Comparison of ENCODE assay signal across 21 cellular contexts in genomic region chr12:102535306-102535705, GRCh38. TPM values are rescaled to one million over a fixed set of nuclear protein-coding genes. Genes with fewer than 3 reads are reported as not detected.
"Had no signal": no experiment of that assay in that cellular context is flagged by ENCODE, and none has a peak within 500 bp of the region (broad histone marks: within the 10 kb centered on the region; RNA-seq: fewer than 3 reads in every experiment).

No MANE protein-coding gene starts in this region.

- H3K9me3 Mint-ChIP-seq: endodermal cell; neural progenitor cell; stimulated activated naive CD8-positive, alpha-beta T cell treated with anti-CD3 and anti-CD28 coated beads, Interleukin-15, Interleukin-2, amounts not matched to agents 100 ng/mL and 50 ng/mL, for 24 hours had no signal

- ATAC-seq: foreskin keratinocyte, psoas muscle, right cardiac atrium had no signal

- H3K27ac ChIP-seq: cardiac muscle cell, epithelial cell of prostate, foreskin keratinocyte, left ventricle myocardium inferior, neural progenitor cell, ovary, psoas muscle, tibial nerve, WERI-Rb-1 had no signal

- H3K4me1 ChIP-seq: foreskin keratinocyte, left ventricle myocardium inferior, neural progenitor cell, psoas muscle, tibial nerve had no signal

- DNase-seq: activated CD4-positive, alpha-beta T cell treated with anti-CD3 and anti-CD28 coated beads, Interleukin-2, amount 50 U/mL, for 48 hours; amniotic stem cell; foreskin keratinocyte; glutamatergic neuron; hypothalamus; left ventricle myocardium inferior; mammary epithelial cell; ovary; psoas muscle; right cardiac atrium; T-helper 1 cell; T1000; WERI-Rb-1 had no signal

- H3K27me3 ChIP-seq: cardiac muscle cell, foreskin keratinocyte, neural progenitor cell, ovary, tibial nerve had no signal

- H3K9me3 ChIP-seq: left ventricle myocardium inferior, ovary, psoas muscle, tibial nerve had no signal

- H3K36me3 ChIP-seq: cardiac muscle cell, left ventricle myocardium inferior, neural progenitor cell, ovary, tibial nerve, WERI-Rb-1 had no signal

- H3K27ac Mint-ChIP-seq: activated naive CD8-positive, alpha-beta T cell; endodermal cell; neural progenitor cell; stimulated activated naive CD8-positive, alpha-beta T cell treated with anti-CD3 and anti-CD28 coated beads, Interleukin-15, Interleukin-2, amounts not matched to agents 100 ng/mL and 50 ng/mL, for 24 hours had no signal

- H3K4me3 ChIP-seq: cardiac muscle cell, left ventricle myocardium inferior, neural progenitor cell, ovary, psoas muscle, skin epidermis, tibial nerve had no signal

- H3K4me3 Mint-ChIP-seq: activated naive CD8-positive, alpha-beta T cell; endodermal cell; neural progenitor cell; stimulated activated naive CD8-positive, alpha-beta T cell treated with anti-CD3 and anti-CD28 coated beads, Interleukin-15, Interleukin-2, amounts not matched to agents 100 ng/mL and 50 ng/mL, for 24 hours had no signal

- H3K36me3 Mint-ChIP-seq: activated naive CD8-positive, alpha-beta T cell; neural progenitor cell had no signal

RNA-seq across cellular contexts. Expression of gene IGF1, which starts 54.9 kb away (rescaled TPM):
- total RNA-seq: cardiac muscle cell, endodermal cell, foreskin keratinocyte, mammary epithelial cell had no signal
- polyA plus RNA-seq: cardiac muscle cell, foreskin keratinocyte, mammary epithelial cell had no signal
